ENCODE assay signal across 26 cellular contexts in the genomic region with DNA sequence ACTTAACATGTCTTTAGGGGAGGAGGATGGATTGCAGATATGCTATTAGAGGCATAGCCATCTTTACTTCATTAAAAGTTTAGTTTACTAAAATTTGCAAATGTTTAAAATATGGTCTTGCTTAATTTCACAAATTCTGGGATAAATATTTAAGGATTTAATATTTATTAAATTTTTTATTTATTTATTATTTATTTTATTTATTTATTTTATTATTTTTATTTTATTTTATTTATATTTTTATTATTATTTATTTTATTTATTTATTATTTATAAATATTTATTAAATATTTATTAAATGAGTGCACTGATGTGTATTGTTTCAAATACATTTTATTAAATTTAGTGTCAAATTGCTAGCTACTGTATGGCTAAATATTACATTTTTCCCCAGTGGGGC. TPM values are rescaled to one million over a fixed set of nuclear protein-coding genes. Genes with fewer than 3 reads are reported as not detected.
"Had no signal": no experiment of that assay in that cellular context is flagged by ENCODE, and none has a peak within 500 bp of the region (broad histone marks: within the 10 kb centered on the region; RNA-seq: fewer than 3 reads in every experiment).

No MANE protein-coding gene starts in this region.

- H3K9ac ChIP-seq: parathyroid adenoma had no signal

- H3K9me3 ChIP-seq: esophagus squamous epithelium, left lung, neutrophil, right lobe of liver, thyroid gland, vagina had no signal

- H3K4me2 ChIP-seq: smooth muscle cell had no signal

- H3K4me1 Mint-ChIP-seq: naive thymus-derived CD4-positive, alpha-beta T cell; stimulated activated naive CD8-positive, alpha-beta T cell treated with anti-CD3 and anti-CD28 coated beads, Interleukin-15, amount 100 ng/mL, for 72 hours had no signal

- H3K36me3 Mint-ChIP-seq: naive thymus-derived CD4-positive, alpha-beta T cell had no signal

- FAIRE-seq: keratinocyte had no signal

- ATAC-seq: left lung; naive thymus-derived CD4-positive, alpha-beta T cell; right lobe of liver; stimulated activated naive CD8-positive, alpha-beta T cell treated with anti-CD3 and anti-CD28 coated beads, Interleukin-15, amount 100 ng/mL, for 72 hours had no signal

- H3K4me3 Mint-ChIP-seq: naive thymus-derived CD4-positive, alpha-beta T cell; nephron progenitor cell; stimulated activated naive CD8-positive, alpha-beta T cell treated with anti-CD3 and anti-CD28 coated beads, Interleukin-15, amount 100 ng/mL, for 72 hours had no signal

- H3K27ac ChIP-seq: coronary artery, esophagus squamous epithelium, left lung, neutrophil, parathyroid adenoma, right lobe of liver, thyroid gland, vagina had no signal

- H3K27me3 Mint-ChIP-seq: naive thymus-derived CD4-positive, alpha-beta T cell; progenitor cell of endocrine pancreas; stimulated activated naive CD8-positive, alpha-beta T cell treated with anti-CD3 and anti-CD28 coated beads, Interleukin-15, amount 100 ng/mL, for 72 hours had no signal

- H3K27me3 ChIP-seq: esophagus squamous epithelium, left lung, neutrophil, right lobe of liver, thyroid gland, vagina had no signal

- H3K4me1 ChIP-seq: esophagus squamous epithelium, left lung, parathyroid adenoma, right lobe of liver, thyroid gland, vagina had no signal

- H3K9me3 Mint-ChIP-seq: nephron progenitor cell; stimulated activated naive CD8-positive, alpha-beta T cell treated with anti-CD3 and anti-CD28 coated beads, Interleukin-15, amount 100 ng/mL, for 72 hours had no signal

- H3K4me3 ChIP-seq: coronary artery, esophagus squamous epithelium, left lung, right lobe of liver, smooth muscle cell, thyroid gland, vagina had no signal

- DNase-seq: dermis blood vessel endothelial cell; effector memory CD4-positive, alpha-beta T cell; erythroblast; esophagus squamous epithelium; foreskin melanocyte; head of caudate nucleus; left lung; midbrain; naive thymus-derived CD4-positive, alpha-beta T cell; nephron progenitor cell; right lobe of liver; stimulated activated CD4-positive, alpha-beta T cell treated with anti-CD3 and anti-CD28 coated beads, Interleukin-12 subunit alpha, Interleukin-12 subunit beta, amount 100 ng/mL, for 4 hours; stimulated activated CD4-positive, alpha-beta T cell treated with anti-CD3 and anti-CD28 coated beads, Interleukin-1b, Interleukin-23, amount 100 ng/mL, for 48 hours; stimulated activated CD4-positive, alpha-beta T cell treated with anti-CD3 and anti-CD28 coated beads, Interleukin-4, amount 100 ng/mL, for 1 hour; stimulated activated CD8-positive, alpha-beta memory T cell treated with anti-CD3 and anti-CD28 coated beads, Interleukin-4, amount 100 ng/mL, for 48 hours; stimulated activated naive CD4-positive, alpha-beta T cell; stimulated activated naive CD8-positive, alpha-beta T cell treated with anti-CD3 and anti-CD28 coated beads, Interleukin-15, amount 100 ng/mL, for 72 hours; thyroid gland; trophoblast cell had no signal

- H3K36me3 ChIP-seq: esophagus squamous epithelium, left lung, neutrophil, right lobe of liver, thyroid gland, vagina had no signal

- H2AFZ ChIP-seq: parathyroid adenoma had no signal

RNA-seq across cellular contexts. Expression of a gene that starts 46.0 kb away (rescaled TPM):
- polyA plus RNA-seq: naive thymus-derived CD4-positive, alpha-beta T cell had no signal
